14 cellular contexts compared by ENCODE assay signal in the genomic region with DNA sequence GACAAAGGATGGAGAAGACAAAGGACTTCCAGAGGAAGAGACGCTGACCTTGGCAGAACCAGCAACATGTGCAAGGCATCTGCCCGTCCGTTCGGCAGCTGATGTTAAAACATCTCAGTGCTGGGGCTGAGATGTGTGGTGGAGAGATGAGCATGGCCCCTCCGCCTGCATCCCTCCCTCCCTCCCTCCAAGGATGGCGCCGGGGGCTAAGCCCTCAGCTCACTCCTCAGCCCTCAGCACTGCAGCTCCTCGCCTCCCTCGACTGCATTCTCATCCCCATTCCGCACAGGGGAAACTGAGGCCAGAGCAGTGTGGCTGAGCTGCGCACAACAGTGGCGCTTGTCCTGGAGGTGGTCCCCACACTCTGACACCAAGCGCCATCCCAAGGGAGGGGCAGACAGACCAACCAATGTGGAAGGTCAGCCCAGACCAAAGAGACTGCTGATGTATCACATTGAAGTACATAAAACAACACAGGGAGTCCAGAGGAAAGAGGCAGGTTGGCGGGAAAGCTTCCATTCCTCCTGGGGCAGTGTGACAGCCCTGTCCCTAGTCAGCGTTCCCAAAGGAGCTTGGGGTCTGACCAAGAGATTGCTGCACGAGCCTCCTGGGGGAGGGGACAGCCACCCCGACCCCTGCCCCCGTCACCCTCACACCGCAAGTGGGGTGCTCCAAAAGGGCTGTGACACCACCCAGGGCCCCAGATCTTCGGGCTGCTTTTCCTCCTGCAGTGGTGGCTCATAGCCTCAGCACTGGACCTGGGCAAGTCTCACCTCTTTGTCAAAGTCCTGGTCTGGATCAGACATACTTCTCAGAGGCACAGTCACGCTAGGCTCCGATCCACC. TPM values are rescaled to one million over a fixed set of nuclear protein-coding genes. Genes with fewer than 3 reads are reported as not detected.
"Had no signal": no experiment of that assay in that cellular context is flagged by ENCODE, and none has a peak within 500 bp of the region (broad histone marks: within the 10 kb centered on the region; RNA-seq: fewer than 3 reads in every experiment).

No MANE protein-coding gene starts in this region.

- H3K4me3 ChIP-seq: hepatocyte, sigmoid colon, skin epidermis, stomach had no signal

- H3K9me3 ChIP-seq: sigmoid colon, stomach had no signal

- ATAC-seq: foreskin keratinocyte, left colon, natural killer cell had no signal

- DNase-seq: erythroblast; foreskin keratinocyte; left colon; natural killer cell; sigmoid colon; stimulated activated CD4-positive, alpha-beta T cell treated with anti-CD3 and anti-CD28 coated beads, Interleukin-12 subunit alpha, Interleukin-12 subunit beta, amount 100 ng/mL, for 4 hours; stimulated activated naive CD4-positive, alpha-beta T cell; stomach; trophoblast cell had no signal

- H3K36me3 Mint-ChIP-seq: natural killer cell had no signal

- H3K4me2 ChIP-seq: hepatocyte had no signal

- H3K27me3 ChIP-seq: foreskin keratinocyte, hepatocyte, sigmoid colon, stomach had no signal

- H3K4me1 ChIP-seq: foreskin keratinocyte had no signal

- H3K79me2 ChIP-seq: hepatocyte had no signal

- H3K27ac ChIP-seq: foreskin keratinocyte, hepatocyte, sigmoid colon, skin epidermis, stomach had no signal

- FAIRE-seq: endothelial cell of umbilical vein had no signal

- H2AFZ ChIP-seq: hepatocyte had no signal

- H3K27ac Mint-ChIP-seq: dendritic cell treated with granulocyte-macrophage colony-stimulating factor and Interleukin-4, amounts not matched to agents 40 ng/mL and 50 ng/mL, for 4 days; mesothelial cell of epicardium; natural killer cell had no signal

- H3K9me3 Mint-ChIP-seq: dendritic cell treated with granulocyte-macrophage colony-stimulating factor and Interleukin-4, amounts not matched to agents 40 ng/mL and 50 ng/mL, for 4 days; mesothelial cell of epicardium; natural killer cell had no signal

RNA-seq across cellular contexts. Expression of gene AMN, which starts 15.1 kb away (rescaled TPM):
- total RNA-seq: endothelial cell of umbilical vein, sigmoid colon had no signal
